Comparison of ENCODE assay signal across 8 cellular contexts in genomic region chr9:96565684-96566360, GRCh38. TPM values are rescaled to one million over a fixed set of nuclear protein-coding genes. Genes with fewer than 3 reads are reported as not detected.
DNase-seq lines count a peak whose midpoint lies in the region; ATAC-seq, FAIRE-seq and TF ChIP-seq lines count a peak whose summit lies in the region.

No MANE protein-coding gene starts in this region.

- no peak for TF ChIP-seq CTCF in A549 (IDR thresholded peaks at IDR 0.05)

- H3K9me3 ChIP-seq in A549 = no peaks in the 10 kb centered on the region
- H3K9me3 ChIP-seq in mucosa of rectum (ENCODE audit: control insufficient read depth in 2 of 2, low read length in 2 of 2) = no peaks in the 10 kb centered on the region

- H3K4me1 ChIP-seq in A549 (peaks cover 16% of the 10 kb centered on the region), mucosa of rectum (ENCODE audit: control insufficient read depth in 2 of 2, insufficient read depth in 2 of 2, low read length in 2 of 2) (peaks cover 10 to 12% of the 10 kb centered on the region in 2 donors)

- peaks cover under 1% of the 10 kb centered on the region for H3K27me3 Mint-ChIP-seq in IgD-negative memory B cell

- WGBS in A549 (ENCODE audit: missing lambda C conversion rate) = 48% methylated on average over 7 of the region's 7 CpGs

- peak overlapping the region; percentile 87 to 98; a peak in 4 of 6 replicates for H3K27ac ChIP-seq in A549
- peak overlapping the region; percentile 24 for H3K27ac ChIP-seq in cingulate gyrus (ENCODE audit: low read depth, low read length)
- peak overlapping the region; percentile 96 to 97 for H3K27ac ChIP-seq in mucosa of rectum (ENCODE audit: low read depth in 2 of 2, low read length in 2 of 2)

- peak overlapping the region; percentile 87 for H3K4me2 ChIP-seq in A549

- peaks cover 16 to 23% (median 16%) of the 10 kb centered on the region in 3 donors for H3K4me1 Mint-ChIP-seq in IgD-negative memory B cell

- ATAC-seq in A549 (peak; percentile 16 to 31; a peak in 2 of 6 replicates), HG02571 (IDR thresholded peaks at IDR 0.05; ENCODE audit: unreplicated experiment) (no peak), HG03025 (IDR thresholded peaks at IDR 0.05; ENCODE audit: low FRiP score, unreplicated experiment) (no peak), GM21390 (IDR thresholded peaks at IDR 0.05; ENCODE audit: unreplicated experiment) (no peak)

- DNase-seq in A549 (ENCODE audit: low read depth in 1 of 2, low spot score in 1 of 2) = peak in 1 of 2 experiments; percentile 15
- DNase-seq in activated CD4-positive, alpha-beta T cell treated with anti-CD3 and anti-CD28 coated beads for 1 hour = no peak

- no peaks in the 10 kb centered on the region for H3K36me3 Mint-ChIP-seq in IgD-negative memory B cell

- H3K9ac ChIP-seq in mucosa of rectum (ENCODE audit: low read depth in 1 of 2, low read length in 2 of 2) = peak overlapping the region; percentile 60 to 79

- peak overlapping the region; percentile 86 to 95 (median 90) for H3K4me3 Mint-ChIP-seq in IgD-negative memory B cell

- no peak for TF ChIP-seq EP300 in A549 (IDR thresholded peaks at IDR 0.05)

- CTCF ChIA-PET in A549 (lab: Yijun Ruan, JAX) = interaction anchor here (0.7 to 3.4 kb wide), 15 partner anchors 8 to 288 kb away, joined by 3 to 15 read pairs (median 3); partner anchors contain the start of gene ZNF782

- H3K27ac Mint-ChIP-seq in IgD-negative memory B cell = peak overlapping the region; percentile 25 to 86 (median 78)

- H3K27me3 ChIP-seq in mucosa of rectum (ENCODE audit: control insufficient read depth in 2 of 2, insufficient read depth in 2 of 2, low read length in 2 of 2) = no peaks in the 10 kb centered on the region

- FAIRE-seq in A549 (lab: Jason Lieb, UNC) = no peak

- no peak for TF ChIP-seq RAD21 in A549 (conservative IDR thresholded peaks at IDR 0.05 in 1 of 2, IDR thresholded peaks at IDR 0.05 in 1 of 2)

- POLR2A ChIA-PET in A549 (lab: Yijun Ruan, JAX) = interaction anchor here (1.0 kb wide), 1 partner anchor 221 kb away, joined by 7 read pairs; no protein-coding TSS in a partner anchor

- TF ChIP-seq POLR2A in A549 (IDR thresholded peaks at IDR 0.05; ENCODE audit: low read length) = no peak

- peaks cover 0 to 7% of the 10 kb centered on the region in 2 donors for H3K36me3 ChIP-seq in mucosa of rectum (ENCODE audit: control insufficient read depth in 2 of 2, insufficient read depth in 2 of 2, low read length in 2 of 2)

- H3K9me3 Mint-ChIP-seq in IgD-negative memory B cell = no peaks in the 10 kb centered on the region

- H3K4me3 ChIP-seq in A549 (peak overlapping the region; percentile 64), mucosa of rectum (ENCODE audit: low read length in 2 of 2) (peak overlapping the region; percentile 76 to 77)

TF ChIP-seq in A549, 52 proteins besides CTCF, POLR2A, EP300 and RAD21:
- no peak for TF ChIP-seq CHD2 (IDR thresholded peaks at IDR 0.05; ENCODE audit: low read length, partially characterized antibody)
- TF ChIP-seq ZFP36 (IDR thresholded peaks at IDR 0.05; ENCODE audit: borderline replicate concordance, partially characterized antibody) = no peak
- TF ChIP-seq JUN (IDR thresholded peaks at IDR 0.05) = no peak
- no peak for TF ChIP-seq HEYL (CRISPR knock-in tag; IDR thresholded peaks at IDR 0.05)
- TF ChIP-seq POLR2AphosphoS2 (conservative IDR thresholded peaks at IDR 0.05; ENCODE audit: low read length) = no peak
- no peak for TF ChIP-seq TFCP2L1 (CRISPR knock-in tag; IDR thresholded peaks at IDR 0.05)
- no peak for TF ChIP-seq NR3C1 (IDR thresholded peaks at IDR 0.05)
- TF ChIP-seq ZNF302 (CRISPR knock-in tag; IDR thresholded peaks at IDR 0.05) = no peak
- TF ChIP-seq EHF (CRISPR knock-in tag; IDR thresholded peaks at IDR 0.05) = no peak
- no peak for TF ChIP-seq JUNB (IDR thresholded peaks at IDR 0.05)
- TF ChIP-seq RFX5 (IDR thresholded peaks at IDR 0.05) = no peak
- no peak for TF ChIP-seq RNF2 (IDR thresholded peaks at IDR 0.05; ENCODE audit: borderline replicate concordance, low read depth)
- TF ChIP-seq FOSB (CRISPR knock-in tag; IDR thresholded peaks at IDR 0.05) = no peak
- no peak for TF ChIP-seq GATA3 (IDR thresholded peaks at IDR 0.05; ENCODE audit: borderline replicate concordance)
- no peak for TF ChIP-seq SREBF2 (IDR thresholded peaks at IDR 0.05)
- no peak for TF ChIP-seq CHD4 (IDR thresholded peaks at IDR 0.05; ENCODE audit: borderline replicate concordance)
- TF ChIP-seq, protein P1, sequence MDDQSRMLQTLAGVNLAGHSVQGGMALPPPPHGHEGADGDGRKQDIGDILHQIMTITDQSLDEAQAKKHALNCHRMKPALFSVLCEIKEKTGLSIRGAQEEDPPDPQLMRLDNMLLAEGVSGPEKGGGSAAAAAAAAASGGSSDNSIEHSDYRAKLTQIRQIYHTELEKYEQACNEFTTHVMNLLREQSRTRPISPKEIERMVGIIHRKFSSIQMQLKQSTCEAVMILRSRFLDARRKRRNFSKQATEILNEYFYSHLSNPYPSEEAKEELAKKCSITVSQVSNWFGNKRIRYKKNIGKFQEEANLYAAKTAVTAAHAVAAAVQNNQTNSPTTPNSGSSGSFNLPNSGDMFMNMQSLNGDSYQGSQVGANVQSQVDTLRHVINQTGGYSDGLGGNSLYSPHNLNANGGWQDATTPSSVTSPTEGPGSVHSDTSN (IDR thresholded peaks at IDR 0.05) = no peak
- no peak for TF ChIP-seq MYC (IDR thresholded peaks at IDR 0.05; ENCODE audit: borderline replicate concordance, low read length)
- no peak for TF ChIP-seq NFE2L2 (conservative IDR thresholded peaks at IDR 0.05; ENCODE audit: low read length)
- TF ChIP-seq, protein P2, sequence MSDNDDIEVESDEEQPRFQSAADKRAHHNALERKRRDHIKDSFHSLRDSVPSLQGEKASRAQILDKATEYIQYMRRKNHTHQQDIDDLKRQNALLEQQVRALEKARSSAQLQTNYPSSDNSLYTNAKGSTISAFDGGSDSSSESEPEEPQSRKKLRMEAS (IDR thresholded peaks at IDR 0.05) = no peak

RNA-seq across cellular contexts. Expression of gene CDC14B, which starts 53.8 kb away (rescaled TPM):
- polyA plus RNA-seq in A549 (2011; rRNA removed) (17.3 and 19.6 TPM in 2 replicates), A549 (2017; fragmentation: RNase III; extraction: RNeasy Plus Mini Kit Qiagen cat#74134 plus additional on column Dnase treatment) (9.6 to 10.2 TPM (median 9.9 TPM) in 3 replicates), IgD-negative memory B cell (8.3 TPM)
- 5.4 and 6.8 TPM in 2 replicates for polyA plus RNA-seq in A549 (2012; cell fraction: cytosol; rRNA removed)
- polyA plus RNA-seq in A549 (2012; cell fraction: nucleus; rRNA removed) = 5.4 and 8.0 TPM in 2 replicates
- 19.3 and 27.0 TPM in 2 replicates for polyA minus RNA-seq in A549 (2011; rRNA and poly(A)+ RNA removed)

Comparison
In these comparisons a context has a peak if more than half of its experiments do, and no peak if none do; other contexts are left out.
1. ATAC-seq: peak in A549 (2 of 2); none in HG02571 (single experiment), HG03025 (single experiment) and GM21390 (single experiment).
2. H3K27ac ChIP-seq: peak in every context shown above with its lines; median percentile 96 in mucosa of rectum; 92 in A549; 24 in cingulate gyrus.